ENCODE assay signal across 8 cellular contexts in genomic region chr15:47718474-47719440, GRCh38. TPM values are rescaled to one million over a fixed set of nuclear protein-coding genes. Genes with fewer than 3 reads are reported as not detected.
DNase-seq lines count a peak whose midpoint lies in the region; ATAC-seq and TF ChIP-seq lines count a peak whose summit lies in the region.

No MANE protein-coding gene starts in this region.

- peaks cover 9% of the 10 kb centered on the region for H3K4me1 ChIP-seq in BLaER1
- H3K4me1 ChIP-seq in RWPE2 (ENCODE audit: insufficient read depth, poor library complexity, severe bottlenecking): peaks cover 2% of the 10 kb centered on the region
- peaks cover 8% of the 10 kb centered on the region for H3K4me1 ChIP-seq in ovary (ENCODE audit: insufficient read depth)

- H3K36me3 ChIP-seq in BLaER1 (no peaks in the 10 kb centered on the region), RWPE2 (ENCODE audit: low read depth) (no peaks in the 10 kb centered on the region), ovary (no peaks in the 10 kb centered on the region)

- peak overlapping the region; percentile 54 for H3K4me2 ChIP-seq in BLaER1

- peaks cover 40% of the 10 kb centered on the region for H4K20me1 ChIP-seq in BLaER1

- no peak overlapping the region for H3K9ac ChIP-seq in BLaER1

- peak overlapping the region; percentile 34; the same call in 1 of the 2 replicates for H3K4me3 ChIP-seq in BLaER1
- H3K4me3 ChIP-seq in RWPE2 (ENCODE audit: severe bottlenecking): peak overlapping the region; percentile 47
- peak overlapping the region; percentile 69 for H3K4me3 ChIP-seq in ovary

- intact Hi-C loops in head of caudate nucleus (cut with DNase I): loop anchor here (5.0 to 10.0 kb wide), 3 partner anchors 246 to 616 kb away; partner anchors contain the start of gene DUT
- intact Hi-C loops in ovary (cut with DNase I): loop anchor here in 1 of 4 donors (5.0 kb wide), 1 partner anchor 246 kb away; no protein-coding TSS in a partner anchor

- H3K27me3 ChIP-seq in BLaER1 (peaks cover 76% of the 10 kb centered on the region), RWPE2 (ENCODE audit: insufficient read depth, poor library complexity, severe bottlenecking) (no peaks in the 10 kb centered on the region), ovary (no peaks in the 10 kb centered on the region)

- TF ChIP-seq CTCF in RWPE2 (IDR thresholded peaks at IDR 0.05; ENCODE audit: poor library complexity, severe bottlenecking): no peak
- TF ChIP-seq CTCF in ovary (IDR thresholded peaks at IDR 0.05): no peak

- TF ChIP-seq POLR2A in ovary (IDR thresholded peaks at IDR 0.05): no peak

- peak; percentile 9 for ATAC-seq in RWPE2 (ENCODE audit: low read depth)
- ATAC-seq in HG02981 (IDR thresholded peaks at IDR 0.05; ENCODE audit: unreplicated experiment): no peak

- DNase-seq in RWPE2 (ENCODE audit: low spot score): no peak
- peak; percentile 35 to 87 (median 62) for DNase-seq in head of caudate nucleus
- peak; percentile 45 to 58 (median 54) for DNase-seq in ovary
- no peak for DNase-seq in activated naive CD4-positive, alpha-beta T cell treated with anti-CD3 and anti-CD28 coated beads, Interleukin-2, amount 50 U/mL, for 16 hours
- DNase-seq in stimulated activated naive CD4-positive, alpha-beta T cell treated with Interleukin-2 at 50 U/mL for 16 hours (lab: John Stamatoyannopoulos, UW): no peak
- no peak for DNase-seq in activated naive CD4-positive, alpha-beta T cell treated with Interleukin-2 at 50 U/mL for 16 hours

- H3K9me3 ChIP-seq in BLaER1 (peaks cover 9% of the 10 kb centered on the region), RWPE2 (ENCODE audit: severe bottlenecking) (no peaks in the 10 kb centered on the region), ovary (no peaks in the 10 kb centered on the region)

- H3K27ac ChIP-seq in BLaER1: no peak overlapping the region
- H3K27ac ChIP-seq in RWPE2 (ENCODE audit: poor library complexity, severe bottlenecking): no peak overlapping the region
- H3K27ac ChIP-seq in ovary: peak overlapping the region; percentile 79 to 95

- no peak for TF ChIP-seq EP300 in ovary (IDR thresholded peaks at IDR 0.05)

- WGBS in ovary, 3 donors: 0 to 1% (median 0%) methylated on average over 44 to 51 of the region's 51 CpGs

RNA-seq across cellular contexts. Expression of gene SEMA6D, which starts 1.5 kb away (rescaled TPM):
- 10 to 100 TPM; 19.8 to 45.3 (median 30.1) TPM for total RNA-seq in ovary
- polyA plus RNA-seq in ovary: 10 to 100 TPM; 13.7 to 21.5 TPM

Comparison
In these comparisons a context has a peak if more than half of its experiments do, and no peak if none do; other contexts are left out.
1. H3K27ac ChIP-seq: peak in ovary (2 of 2); none in BLaER1 (single experiment) and RWPE2 (single experiment).
2. DNase-seq: peak in head of caudate nucleus (42 of 42) and ovary (5 of 5); none in RWPE2 (single experiment), activated naive CD4-positive, alpha-beta T cell treated with anti-CD3 and anti-CD28 coated beads, Interleukin-2, amount 50 U/mL, for 16 hours (single experiment), stimulated activated naive CD4-positive, alpha-beta T cell treated with Interleukin-2 at 50 U/mL for 16 hours (single experiment) and activated naive CD4-positive, alpha-beta T cell treated with Interleukin-2 at 50 U/mL for 16 hours (single experiment).
3. Peak in every context shown above with its lines, with median percentiles within 50 percentile points of each other: H3K4me3 ChIP-seq.